ENCODE assay signal across 25 cellular contexts in genomic region chr3:142802891-142803290, GRCh38.
"Had no signal": no experiment of that assay in that cellular context is flagged by ENCODE, and none has a peak within 500 bp of the region (broad histone marks: within the 10 kb centered on the region; RNA-seq: fewer than 3 reads in every experiment).

No MANE protein-coding gene starts in this region.

- H3K4me3 ChIP-seq: esophagus squamous epithelium, gastroesophageal sphincter, neural progenitor cell, spleen, tibial artery had no signal

- H3K27ac ChIP-seq: brain microvascular endothelial cell, esophagus squamous epithelium, gastroesophageal sphincter, neural progenitor cell, spleen, tibial artery had no signal

- H3K27ac Mint-ChIP-seq: activated CD4-positive, alpha-beta T cell treated with anti-CD3 and anti-CD28 coated beads, Interleukin-2, amount 10 ng/mL, durations not matched to agents 24 days and 14 days; activated CD8-positive, alpha-beta memory T cell treated with anti-CD3 and anti-CD28 coated beads, Interleukin-2, amount 10 ng/mL, durations not matched to agents 7 days and 5 days; activated CD8-positive, alpha-beta T cell treated with anti-CD3 and anti-CD28 coated beads for 36 hours; activated naive CD4-positive, alpha-beta T cell treated with anti-CD3 and anti-CD28 coated beads, Interleukin-2, amount 50 U/mL, for 72 hours; activated T-helper 1 cell treated with anti-CD3 and anti-CD28 coated beads, Interleukin-12 subunit alpha, Interleukin-12 subunit beta, Interleukin-2, Interleukin-4 antibody, amounts not matched to agents 30 ng/mL and 10 ng/mL and 1 ng/mL, durations not matched to agents 14 hours and 24 hours and 36 hours; memory B cell; naive B cell; neural progenitor cell; stimulated activated naive CD8-positive, alpha-beta T cell treated with anti-CD3 and anti-CD28 coated beads, Interleukin-15, Interleukin-2, amounts not matched to agents 100 ng/mL and 50 ng/mL, for 24 hours; T-helper 17 cell had no signal

- H3K9me3 ChIP-seq: esophagus squamous epithelium, gastroesophageal sphincter, spleen, tibial artery had no signal

- H3K9me3 Mint-ChIP-seq: activated CD4-positive, alpha-beta T cell treated with anti-CD3 and anti-CD28 coated beads, Interleukin-2, amount 10 ng/mL, durations not matched to agents 24 days and 14 days; activated CD8-positive, alpha-beta T cell treated with anti-CD3 and anti-CD28 coated beads for 36 hours; activated naive CD4-positive, alpha-beta T cell treated with anti-CD3 and anti-CD28 coated beads, Interleukin-2, amount 50 U/mL, for 72 hours; activated T-helper 1 cell treated with anti-CD3 and anti-CD28 coated beads, Interleukin-12 subunit alpha, Interleukin-12 subunit beta, Interleukin-2, Interleukin-4 antibody, amounts not matched to agents 30 ng/mL and 10 ng/mL and 1 ng/mL, durations not matched to agents 14 hours and 24 hours and 36 hours; central memory CD8-positive, alpha-beta T cell; memory B cell; naive B cell; neural progenitor cell; stimulated activated naive CD8-positive, alpha-beta T cell treated with anti-CD3 and anti-CD28 coated beads, Interleukin-15, Interleukin-2, amounts not matched to agents 100 ng/mL and 50 ng/mL, for 24 hours had no signal

- H3K27me3 Mint-ChIP-seq: activated CD8-positive, alpha-beta memory T cell treated with anti-CD3 and anti-CD28 coated beads, Interleukin-2, amount 10 ng/mL, durations not matched to agents 7 days and 5 days; activated CD8-positive, alpha-beta T cell treated with anti-CD3 and anti-CD28 coated beads for 36 hours; central memory CD8-positive, alpha-beta T cell; memory B cell; naive B cell; stimulated activated naive CD8-positive, alpha-beta T cell treated with anti-CD3 and anti-CD28 coated beads, Interleukin-15, Interleukin-2, amounts not matched to agents 100 ng/mL and 50 ng/mL, for 24 hours; T-helper 17 cell had no signal

- H3K27me3 ChIP-seq: brain microvascular endothelial cell, esophagus squamous epithelium, gastroesophageal sphincter, neural progenitor cell, spleen, tibial artery had no signal

- DNase-seq: activated CD4-positive, alpha-beta T cell treated with anti-CD3 and anti-CD28 coated beads, Interleukin-2, amount 10 ng/mL, durations not matched to agents 24 days and 14 days; activated CD8-positive, alpha-beta memory T cell treated with anti-CD3 and anti-CD28 coated beads, Interleukin-2, amount 10 ng/mL, durations not matched to agents 7 days and 5 days; activated CD8-positive, alpha-beta T cell treated with anti-CD3 and anti-CD28 coated beads for 36 hours; activated T-cell treated with anti-CD3 and anti-CD28 coated beads for 4 hours; aorta; brain microvascular endothelial cell; effector memory CD4-positive, alpha-beta T cell; esophagus squamous epithelium; head of caudate nucleus; hypothalamus; left cardiac atrium; naive B cell; posterior cingulate gyrus; spleen; stimulated activated CD4-positive, alpha-beta T cell treated with anti-CD3 and anti-CD28 coated beads, Interleukin-4, amount 100 ng/mL, for 4 hours; SW 1271; T-helper 17 cell; tibial artery had no signal

- H3K36me3 ChIP-seq: brain microvascular endothelial cell, esophagus squamous epithelium, neural progenitor cell had no signal

- H2AFZ ChIP-seq: neural progenitor cell had no signal

- H3K9ac ChIP-seq: neural progenitor cell had no signal

- H3K4me1 Mint-ChIP-seq: activated CD4-positive, alpha-beta T cell treated with anti-CD3 and anti-CD28 coated beads, Interleukin-2, amount 10 ng/mL, durations not matched to agents 24 days and 14 days; activated CD8-positive, alpha-beta memory T cell treated with anti-CD3 and anti-CD28 coated beads, Interleukin-2, amount 10 ng/mL, durations not matched to agents 7 days and 5 days; central memory CD8-positive, alpha-beta T cell; memory B cell; naive B cell; neural progenitor cell had no signal

- ATAC-seq: activated CD8-positive, alpha-beta memory T cell treated with anti-CD3 and anti-CD28 coated beads, Interleukin-2, amount 10 ng/mL, durations not matched to agents 7 days and 5 days; activated CD8-positive, alpha-beta T cell treated with anti-CD3 and anti-CD28 coated beads for 36 hours; activated naive CD4-positive, alpha-beta T cell treated with anti-CD3 and anti-CD28 coated beads, Interleukin-2, amount 50 U/mL, for 72 hours; gastroesophageal sphincter; left cardiac atrium; T-helper 17 cell had no signal

- H3K4me3 Mint-ChIP-seq: activated CD4-positive, alpha-beta T cell treated with anti-CD3 and anti-CD28 coated beads, Interleukin-2, amount 10 ng/mL, durations not matched to agents 24 days and 14 days; activated CD8-positive, alpha-beta memory T cell treated with anti-CD3 and anti-CD28 coated beads, Interleukin-2, amount 10 ng/mL, durations not matched to agents 7 days and 5 days; activated CD8-positive, alpha-beta T cell treated with anti-CD3 and anti-CD28 coated beads for 36 hours; activated T-helper 1 cell treated with anti-CD3 and anti-CD28 coated beads, Interleukin-12 subunit alpha, Interleukin-12 subunit beta, Interleukin-2, Interleukin-4 antibody, amounts not matched to agents 30 ng/mL and 10 ng/mL and 1 ng/mL, durations not matched to agents 14 hours and 24 hours and 36 hours; central memory CD8-positive, alpha-beta T cell; memory B cell; naive B cell; neural progenitor cell; stimulated activated naive CD8-positive, alpha-beta T cell treated with anti-CD3 and anti-CD28 coated beads, Interleukin-15, Interleukin-2, amounts not matched to agents 100 ng/mL and 50 ng/mL, for 24 hours; T-helper 17 cell had no signal

- H3K36me3 Mint-ChIP-seq: activated CD8-positive, alpha-beta memory T cell treated with anti-CD3 and anti-CD28 coated beads, Interleukin-2, amount 10 ng/mL, durations not matched to agents 7 days and 5 days; activated naive CD4-positive, alpha-beta T cell treated with anti-CD3 and anti-CD28 coated beads, Interleukin-2, amount 50 U/mL, for 72 hours; memory B cell; naive B cell had no signal

- H3K4me1 ChIP-seq: esophagus squamous epithelium, gastroesophageal sphincter, neural progenitor cell, spleen, tibial artery had no signal

- H3K4me2 ChIP-seq: neural progenitor cell had no signal
